ENCODE assay signal across 16 cellular contexts in the genomic region with DNA sequence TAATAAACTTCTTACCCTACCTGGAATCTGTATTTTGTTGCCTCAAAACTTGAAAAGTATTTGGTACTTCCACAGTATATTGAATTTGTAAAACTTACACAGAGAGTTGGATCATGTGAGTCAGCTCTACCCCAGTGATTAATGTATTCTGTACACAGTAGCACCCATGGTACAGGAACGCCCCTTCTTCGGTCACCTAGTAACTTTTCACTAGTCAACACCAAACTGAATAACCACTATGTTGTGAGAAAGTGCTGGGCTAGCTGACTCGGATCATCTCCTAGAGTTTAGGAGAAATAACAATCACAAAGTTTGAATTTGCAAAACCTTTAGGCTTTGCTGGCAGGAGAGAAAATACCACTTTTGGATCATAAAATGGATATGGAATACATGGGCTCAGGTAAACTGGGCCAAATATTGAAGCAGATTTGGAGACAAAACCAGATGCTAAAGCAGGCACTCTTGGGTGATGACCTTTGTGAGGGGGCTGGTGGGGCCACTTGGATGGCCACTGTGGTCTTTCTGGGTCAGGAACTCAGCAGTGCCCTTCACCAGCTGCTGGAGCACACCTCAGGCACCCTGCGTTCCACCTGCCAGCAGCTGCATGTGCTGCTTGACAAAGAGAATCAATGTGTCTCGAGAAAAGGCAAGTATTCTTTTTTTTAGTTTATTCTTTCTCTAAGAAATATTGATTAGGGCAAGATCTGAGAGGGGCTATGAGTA. TPM values are rescaled to one million over a fixed set of nuclear protein-coding genes. Genes with fewer than 3 reads are reported as not detected.
DNase-seq lines count a peak whose midpoint lies in the region; ATAC-seq, FAIRE-seq and TF ChIP-seq lines count a peak whose summit lies in the region.
"Had no signal": no experiment of that assay in that cellular context is flagged by ENCODE, and none has a peak within 500 bp of the region (broad histone marks: within the 10 kb centered on the region; RNA-seq: fewer than 3 reads in every experiment).

A gene (plus strand): TSS at position 233 of the 723 bp plus-strand sequence. CDS start 143 bp downstream, at position 376.

- H3K27me3 ChIP-seq in left lung (no peaks in the 10 kb centered on the region), colonic mucosa (no peaks in the 10 kb centered on the region)
- H3K27me3 ChIP-seq: BE2C, brain microvascular endothelial cell, tibial artery had no signal

- no peaks in the 10 kb centered on the region for H3K4me1 ChIP-seq in left lung
- no peaks in the 10 kb centered on the region for H3K4me1 ChIP-seq in colonic mucosa
- H3K4me1 ChIP-seq: BE2C, tibial artery had no signal

- intact Hi-C loops in left lung (cut with DNase I) (no loop called here), colonic mucosa (cut with DNase I) (no loop called here)

- peak; percentile 25 to 44 for DNase-seq in stimulated activated CD4-positive, alpha-beta T cell treated with anti-CD3 and anti-CD28 coated beads, Interleukin-15, amount 100 ng/mL, for 48 hours (ENCODE audit: low read depth in 2 of 2)
- DNase-seq in stimulated activated CD4-positive, alpha-beta T cell treated with anti-CD3 and anti-CD28 coated beads, Interleukin-4, amount 100 ng/mL, for 4 hours, result no peak
- peak; percentile 44 to 58 for DNase-seq in activated T-cell treated with anti-CD3 and anti-CD28 coated beads, Interleukin-2, amount 50 U/mL, for 48 hours
- DNase-seq in left lung (no peak), urothelium cell line (ENCODE audit: low spot score) (no peak), colonic mucosa (no peak)
- DNase-seq: BE2C, brain microvascular endothelial cell, GF-D8, NCI-H1417 treated with DMSO at 0.1 percent for 48 hours, NCI-H82, tibial artery had no signal

- FAIRE-seq in urothelium cell line (lab: Jason Lieb, UNC), result peak; percentile 37
- FAIRE-seq: islet of Langerhans had no signal

- H3K9me3 ChIP-seq in left lung (no peaks in the 10 kb centered on the region), colonic mucosa (no peaks in the 10 kb centered on the region)
- H3K9me3 ChIP-seq: BE2C, tibial artery had no signal

- H3K4me3 ChIP-seq in left lung (no peak within 1 kb of the TSS), colonic mucosa (no peak within 1 kb of the TSS)
- H3K4me3 ChIP-seq: tibial artery had no signal

- no peak within 1 kb of the TSS for H3K27ac ChIP-seq in left lung
- no peak within 1 kb of the TSS for H3K27ac ChIP-seq in colonic mucosa
- H3K27ac ChIP-seq: brain microvascular endothelial cell, tibial artery had no signal

- no peak within 1 kb of the TSS for H3K9ac ChIP-seq in colonic mucosa (ENCODE audit: low read depth in 2 of 2, low read length in 2 of 2)

- TF ChIP-seq CTCF in left lung (IDR thresholded peaks at IDR 0.05) (no peak), colonic mucosa (IDR thresholded peaks at IDR 0.05) (no peak)

- peak; percentile 65 for ATAC-seq in left lung
- no peak for ATAC-seq in GM18519 (IDR thresholded peaks at IDR 0.05; ENCODE audit: low FRiP score, unreplicated experiment)
- ATAC-seq in HG03354 (IDR thresholded peaks at IDR 0.05; ENCODE audit: poor library complexity, severe bottlenecking, unreplicated experiment), result no peak

- H3K36me3 ChIP-seq in left lung, result no peaks in the 10 kb centered on the region
- H3K36me3 ChIP-seq in colonic mucosa, result no peaks in the 10 kb centered on the region
- H3K36me3 ChIP-seq: BE2C, brain microvascular endothelial cell, tibial artery had no signal

RNA-seq across cellular contexts. Expression of the gene that starts here (rescaled TPM):
- total RNA-seq in left lung (1 to 10 TPM in 1 of 2 donors, under 1 TPM in 1; 0.38 to 5.8 TPM), colonic mucosa (under 1 TPM in 1 of 2 donors, not detected in 1; 0.08 TPM)
- total RNA-seq: neural crest cell had no signal

Comparison
In these comparisons a context has a peak if more than half of its experiments do, and no peak if none do; other contexts are left out.
1. DNase-seq: peak in stimulated activated CD4-positive, alpha-beta T cell treated with anti-CD3 and anti-CD28 coated beads, Interleukin-15, amount 100 ng/mL, for 48 hours (2 of 2) and activated T-cell treated with anti-CD3 and anti-CD28 coated beads, Interleukin-2, amount 50 U/mL, for 48 hours (2 of 2); none in stimulated activated CD4-positive, alpha-beta T cell treated with anti-CD3 and anti-CD28 coated beads, Interleukin-4, amount 100 ng/mL, for 4 hours (0 of 2), left lung (0 of 2), urothelium cell line (single experiment) and colonic mucosa (single experiment).